Comparison of ENCODE assay signal across 1 cellular context in genomic region chr1:87094238-87094637, GRCh38.
TF ChIP-seq lines count a peak whose summit lies in the region.

No MANE protein-coding gene starts in this region.

TF ChIP-seq in HepG2, 621 proteins besides CTCF, POLR2A, EP300 and RAD21 (continued from another document):
- TF ChIP-seq ZBTB34 (CRISPR knock-in tag; IDR thresholded peaks at IDR 0.05), result no peak
